In genomic region chr2:200442471-200442870, GRCh38 we compare ENCODE assay signal across 1 cellular context.
TF ChIP-seq lines count a peak whose summit lies in the region.

No MANE protein-coding gene starts in this region.

TF ChIP-seq in IMR-90, 13 proteins besides CTCF, POLR2A, EP300 and RAD21 (continued from another document):
- TF ChIP-seq FOS (IDR thresholded peaks at IDR 0.05; ENCODE audit: low read depth, low read length), result peak; percentile 79
- no peak for TF ChIP-seq BHLHE40 (IDR thresholded peaks at IDR 0.05; ENCODE audit: low read depth, low read length)
- TF ChIP-seq RCOR1 (IDR thresholded peaks at IDR 0.05; ENCODE audit: insufficient replicate concordance, low read length), result no peak
